In the genomic region with DNA sequence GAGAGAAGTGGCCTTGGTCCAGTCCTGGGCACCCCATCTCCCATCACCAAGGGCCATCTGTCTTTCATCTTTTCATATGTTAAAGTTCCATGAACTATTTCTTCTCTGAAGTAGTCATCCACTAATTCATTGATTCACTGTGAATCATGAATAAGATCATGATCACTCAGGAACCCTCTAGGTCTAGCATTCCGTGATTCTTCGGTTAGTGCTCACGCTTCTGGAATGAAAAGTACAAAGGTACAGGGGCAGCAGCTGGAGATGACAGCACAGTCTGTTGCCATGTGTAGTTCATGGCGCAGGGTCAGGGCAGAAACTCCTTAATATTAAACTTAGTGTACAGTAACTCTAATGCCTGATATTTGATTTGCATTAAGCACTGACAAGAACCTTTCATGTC, we compare ENCODE assay signal across 16 cellular contexts.
"Had no signal": no experiment of that assay in that cellular context is flagged by ENCODE, and none has a peak within 500 bp of the region (broad histone marks: within the 10 kb centered on the region; RNA-seq: fewer than 3 reads in every experiment).

No MANE protein-coding gene starts in this region.

- H3K4me1 Mint-ChIP-seq: naive thymus-derived CD8-positive, alpha-beta T cell had no signal

- DNase-seq: activated CD4-positive, alpha-beta memory T cell treated with anti-CD3 and anti-CD28 coated beads, Interleukin-2, amount 10 ng/mL, durations not matched to agents 7 days and 5 days; activated T-cell treated with anti-CD3 and anti-CD28 coated beads, Interleukin-2, amount 50 U/mL, for 72 hours; aorta; colonic mucosa; effector CD8-positive, alpha-beta T cell; immature natural killer cell; mucosa of descending colon; naive thymus-derived CD8-positive, alpha-beta T cell; posterior cingulate gyrus; right cardiac atrium; stimulated activated CD4-positive, alpha-beta T cell treated with anti-CD3 and anti-CD28 coated beads, Interleukin-1b, Interleukin-23, amount 100 ng/mL, for 48 hours; tibial artery; uterus had no signal

- H3K36me3 Mint-ChIP-seq: immature natural killer cell; naive thymus-derived CD8-positive, alpha-beta T cell; stimulated activated memory B cell treated with anti-CD40 and anti-IgM and Interleukin-4, amounts not matched to agents 10 μg/mL and 1 μg/mL and 100 μg/mL, for 72 hours had no signal

- H3K27me3 Mint-ChIP-seq: stimulated activated memory B cell treated with anti-CD40 and anti-IgM and Interleukin-4, amounts not matched to agents 10 μg/mL and 1 μg/mL and 100 μg/mL, for 72 hours had no signal

- H3K4me3 ChIP-seq: colonic mucosa, mucosa of descending colon, tibial artery, uterus had no signal

- H3K9me3 ChIP-seq: colonic mucosa, mucosa of descending colon, neutrophil, tibial artery, uterus had no signal

- H3K4me1 ChIP-seq: colonic mucosa, uterus had no signal

- H3K9me3 Mint-ChIP-seq: activated CD4-positive, alpha-beta memory T cell treated with anti-CD3 and anti-CD28 coated beads, Interleukin-2, amount 10 ng/mL, durations not matched to agents 7 days and 5 days; activated T-cell treated with anti-CD3 and anti-CD28 coated beads, Interleukin-2, amount 50 U/mL, for 72 hours; immature natural killer cell; naive thymus-derived CD8-positive, alpha-beta T cell; stimulated activated memory B cell treated with anti-CD40 and anti-IgM and Interleukin-4, amounts not matched to agents 10 μg/mL and 1 μg/mL and 100 μg/mL, for 72 hours had no signal

- H3K4me3 Mint-ChIP-seq: activated CD4-positive, alpha-beta memory T cell treated with anti-CD3 and anti-CD28 coated beads, Interleukin-2, amount 10 ng/mL, durations not matched to agents 7 days and 5 days; activated T-cell treated with anti-CD3 and anti-CD28 coated beads, Interleukin-2, amount 50 U/mL, for 72 hours; immature natural killer cell; naive thymus-derived CD8-positive, alpha-beta T cell; stimulated activated memory B cell treated with anti-CD40 and anti-IgM and Interleukin-4, amounts not matched to agents 10 μg/mL and 1 μg/mL and 100 μg/mL, for 72 hours had no signal

- H3K27ac ChIP-seq: colonic mucosa, neutrophil, tibial artery, uterus, VCaP had no signal

- H3K36me3 ChIP-seq: colonic mucosa, neutrophil, tibial artery, uterus had no signal

- H3K27ac Mint-ChIP-seq: activated CD4-positive, alpha-beta memory T cell treated with anti-CD3 and anti-CD28 coated beads, Interleukin-2, amount 10 ng/mL, durations not matched to agents 7 days and 5 days; activated T-cell treated with anti-CD3 and anti-CD28 coated beads, Interleukin-2, amount 50 U/mL, for 72 hours; immature natural killer cell; naive thymus-derived CD8-positive, alpha-beta T cell; stimulated activated memory B cell treated with anti-CD40 and anti-IgM and Interleukin-4, amounts not matched to agents 10 μg/mL and 1 μg/mL and 100 μg/mL, for 72 hours had no signal
